Comparison of ENCODE assay signal across 9 cellular contexts in the genomic region with DNA sequence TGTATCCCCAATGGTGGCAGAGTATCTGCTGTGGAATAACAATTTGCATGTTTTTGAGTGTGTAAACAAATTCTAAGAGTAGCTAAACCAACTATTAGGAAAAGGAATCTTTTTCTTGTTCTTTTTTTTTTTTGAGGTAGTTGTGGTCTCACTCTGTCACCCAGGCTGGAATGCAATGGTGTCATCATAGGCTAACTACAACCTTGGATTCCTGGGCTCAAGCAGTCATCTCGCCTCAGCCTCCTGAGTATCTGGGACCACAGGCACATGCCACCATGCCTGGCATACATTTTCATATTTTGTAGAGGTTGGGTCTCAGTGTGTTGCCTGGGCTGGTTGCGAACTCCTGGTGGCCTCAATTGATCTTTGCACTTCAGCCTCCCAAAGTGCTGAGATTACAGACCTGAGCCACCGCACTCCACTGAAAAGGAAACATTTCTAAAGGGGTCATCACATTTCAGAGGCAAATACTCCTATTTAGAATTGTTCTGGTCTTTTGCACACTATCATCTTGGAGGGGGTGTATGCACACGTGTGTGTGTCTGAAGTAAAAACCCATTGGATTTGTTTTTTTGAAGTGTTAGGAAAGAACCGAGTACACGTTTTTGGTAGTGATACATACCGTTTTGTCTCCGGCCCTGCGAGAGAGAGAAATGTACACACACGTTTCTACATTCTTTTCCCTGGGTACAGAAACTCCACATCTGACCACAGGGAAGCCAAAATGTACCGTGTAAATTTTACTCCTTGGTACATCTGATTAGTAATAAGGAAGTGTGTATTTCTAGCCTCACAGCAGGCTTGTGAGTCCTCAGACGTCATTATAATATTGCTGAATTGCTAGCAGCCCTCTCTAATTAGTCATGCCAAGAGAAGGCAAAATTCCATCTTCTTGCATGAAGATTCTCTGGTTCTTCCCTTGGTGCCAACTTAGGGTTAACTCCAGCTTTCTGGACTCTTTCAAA.
DNase-seq lines count a peak whose midpoint lies in the region; ATAC-seq and TF ChIP-seq lines count a peak whose summit lies in the region.
"Had no signal": no experiment of that assay in that cellular context is flagged by ENCODE, and none has a peak within 500 bp of the region (broad histone marks: within the 10 kb centered on the region; RNA-seq: fewer than 3 reads in every experiment).

No MANE protein-coding gene starts in this region.

- no peak for TF ChIP-seq CTCF in HEK293 (tag by site-specific recombination; IDR thresholded peaks at IDR 0.05)
- TF ChIP-seq CTCF in fibroblast of villous mesenchyme (IDR thresholded peaks at IDR 0.05; ENCODE audit: insufficient read depth, low read depth, low read length): no peak
- TF ChIP-seq CTCF in CD8-positive, alpha-beta T cell (IDR thresholded peaks at IDR 0.05): no peak

- peak; percentile 51 for ATAC-seq in stimulated activated effector memory CD8-positive, alpha-beta T cell treated with anti-CD3 and anti-CD28 coated beads, Interleukin-12 subunit alpha, Interleukin-12 subunit beta, amount 100 ng/mL, for 72 hours
- ATAC-seq in HG03108 (IDR thresholded peaks at IDR 0.05; ENCODE audit: unreplicated experiment): no peak
- ATAC-seq in CD8-positive, alpha-beta T cell: no peak
- no peak for ATAC-seq in GM18520 (IDR thresholded peaks at IDR 0.05; ENCODE audit: unreplicated experiment)
- ATAC-seq: activated T-cell treated with anti-CD3 and anti-CD28 coated beads, Interleukin-2, amount 50 U/mL, for 4 hours had no signal

- POLR2A ChIA-PET in HEK293 (lab: Yijun Ruan, JAX): no interaction called here
- POLR2A ChIA-PET in CD8-positive, alpha-beta T cell (lab: Charles Lee): no interaction called here

- H3K4me1 ChIP-seq in HEK293 (ENCODE audit: control insufficient read depth, insufficient read depth, low read length): peaks cover 57% of the 10 kb centered on the region
- H3K4me1 ChIP-seq in CD8-positive, alpha-beta T cell (ENCODE audit: insufficient read depth, low read length): peaks cover 46% of the 10 kb centered on the region

- no peaks in the 10 kb centered on the region for H3K9me3 ChIP-seq in HEK293 (ENCODE audit: control insufficient read depth, insufficient read depth, low read depth, low read length)
- no peaks in the 10 kb centered on the region for H3K9me3 ChIP-seq in SK-N-MC (ENCODE audit: low read depth, low read length)
- H3K9me3 ChIP-seq in CD8-positive, alpha-beta T cell (ENCODE audit: low read length): no peaks in the 10 kb centered on the region

- peaks cover 19% of the 10 kb centered on the region for H3K36me3 Mint-ChIP-seq in stimulated activated effector memory CD8-positive, alpha-beta T cell treated with anti-CD3 and anti-CD28 coated beads, Interleukin-12 subunit alpha, Interleukin-12 subunit beta, amount 100 ng/mL, for 72 hours
- peaks cover 8% of the 10 kb centered on the region for H3K36me3 Mint-ChIP-seq in CD8-positive, alpha-beta T cell

- CTCF ChIA-PET in HEK293 (lab: Yijun Ruan, JAX): interaction anchor here (0.7 to 1.1 kb wide), 3 partner anchors 12 to 34 kb away, joined by 3 to 13 read pairs (median 3); no protein-coding TSS in a partner anchor
- CTCF ChIA-PET in CD8-positive, alpha-beta T cell (lab: Charles Lee): interaction anchor here (1.0 to 2.6 kb wide), 2 partner anchors 11 to 33 kb away, joined by 3 to 8 read pairs; no protein-coding TSS in a partner anchor

- peaks cover 77% of the 10 kb centered on the region for H3K4me1 Mint-ChIP-seq in stimulated activated effector memory CD8-positive, alpha-beta T cell treated with anti-CD3 and anti-CD28 coated beads, Interleukin-12 subunit alpha, Interleukin-12 subunit beta, amount 100 ng/mL, for 72 hours
- peaks cover 82% of the 10 kb centered on the region for H3K4me1 Mint-ChIP-seq in CD8-positive, alpha-beta T cell (ENCODE audit: low read depth)

- H3K27me3 ChIP-seq in CD8-positive, alpha-beta T cell (ENCODE audit: insufficient read depth, low read length): no peaks in the 10 kb centered on the region

- H3K27ac ChIP-seq in HEK293 (ENCODE audit: extremely low read depth, low read depth, low read length) (no peak overlapping the region), SK-N-MC (peak overlapping the region; percentile 44; the same call in 1 of the 2 replicates)
- H3K27ac ChIP-seq in CD8-positive, alpha-beta T cell (ENCODE audit: low read depth, low read length): no peak overlapping the region

- DNase-seq in SK-N-MC (ENCODE audit: low read depth, low spot score) (peak; percentile 77), fibroblast of villous mesenchyme (ENCODE audit: low read depth) (peak; percentile 86)
- DNase-seq in stimulated activated effector memory CD8-positive, alpha-beta T cell treated with anti-CD3 and anti-CD28 coated beads, Interleukin-12 subunit alpha, Interleukin-12 subunit beta, amount 100 ng/mL, for 72 hours (ENCODE audit: low spot score in 2 of 2): no peak
- DNase-seq in CD8-positive, alpha-beta T cell: no peak
- DNase-seq: activated T-cell treated with anti-CD3 and anti-CD28 coated beads, Interleukin-2, amount 50 U/mL, for 4 hours; NCI-H1694 had no signal

- H3K4me3 Mint-ChIP-seq in stimulated activated effector memory CD8-positive, alpha-beta T cell treated with anti-CD3 and anti-CD28 coated beads, Interleukin-12 subunit alpha, Interleukin-12 subunit beta, amount 100 ng/mL, for 72 hours: no peak overlapping the region
- H3K4me3 Mint-ChIP-seq in CD8-positive, alpha-beta T cell: no peak overlapping the region
- H3K4me3 Mint-ChIP-seq: activated T-cell treated with anti-CD3 and anti-CD28 coated beads, Interleukin-2, amount 50 U/mL, for 4 hours had no signal

- intact Hi-C loops in CD8-positive, alpha-beta T cell (cut with DNase I, micrococcal nuclease): no loop called here

- no peaks in the 10 kb centered on the region for H3K36me3 ChIP-seq in HEK293 (ENCODE audit: control insufficient read depth in 2 of 2, insufficient read depth in 1 of 2, low read length in 2 of 2)
- H3K36me3 ChIP-seq in SK-N-MC (ENCODE audit: insufficient read depth, low read length): peaks cover 5% of the 10 kb centered on the region
- no peaks in the 10 kb centered on the region for H3K36me3 ChIP-seq in CD8-positive, alpha-beta T cell (ENCODE audit: insufficient read depth, low read length)

- H3K4me3 ChIP-seq in HEK293 (ENCODE audit: low read depth, low read length) (no peak overlapping the region), SK-N-MC (peak overlapping the region; percentile 57), fibroblast of villous mesenchyme (ENCODE audit: low read depth, low read length) (no peak overlapping the region)
- H3K4me3 ChIP-seq in CD8-positive, alpha-beta T cell (ENCODE audit: low read depth, low read length): no peak overlapping the region

- no peak overlapping the region for H3K27ac Mint-ChIP-seq in stimulated activated effector memory CD8-positive, alpha-beta T cell treated with anti-CD3 and anti-CD28 coated beads, Interleukin-12 subunit alpha, Interleukin-12 subunit beta, amount 100 ng/mL, for 72 hours
- no peak overlapping the region for H3K27ac Mint-ChIP-seq in CD8-positive, alpha-beta T cell

- peak overlapping the region; percentile 3 for H3K9ac ChIP-seq in SK-N-MC (ENCODE audit: insufficient read length)

- H3K9me3 Mint-ChIP-seq in stimulated activated effector memory CD8-positive, alpha-beta T cell treated with anti-CD3 and anti-CD28 coated beads, Interleukin-12 subunit alpha, Interleukin-12 subunit beta, amount 100 ng/mL, for 72 hours: no peaks in the 10 kb centered on the region
- H3K9me3 Mint-ChIP-seq in CD8-positive, alpha-beta T cell: no peaks in the 10 kb centered on the region
- H3K9me3 Mint-ChIP-seq: activated T-cell treated with anti-CD3 and anti-CD28 coated beads, Interleukin-2, amount 50 U/mL, for 4 hours had no signal

- no peaks in the 10 kb centered on the region for H3K27me3 Mint-ChIP-seq in CD8-positive, alpha-beta T cell (ENCODE audit: low read depth)

TF ChIP-seq in HEK293, 187 proteins besides CTCF, POLR2A, EP300 and RAD21 (continues in another document):
- 0 out of 2 replicates have a peak, but pooled peaks have one; percentile 28 for TF ChIP-seq ZNF660 (tag by site-specific recombination; IDR thresholded peaks at IDR 0.05)
- 0 out of 2 replicates have a peak, but pooled peaks have one; percentile 43 for TF ChIP-seq ZEB2 (tag by site-specific recombination; IDR thresholded peaks at IDR 0.05)
- 0 out of 2 replicates have a peak, but pooled peaks have one; percentile 31 for TF ChIP-seq WT1 (tag by site-specific recombination; IDR thresholded peaks at IDR 0.05)
- TF ChIP-seq ZNF629 (tag by site-specific recombination; IDR thresholded peaks at IDR 0.05): peak; percentile 82
- no peak for TF ChIP-seq SP7 (tag by site-specific recombination; IDR thresholded peaks at IDR 0.05)
- peak; percentile 9; the same call in 1 of the 2 replicates for TF ChIP-seq ZBTB17 (tag by site-specific recombination; IDR thresholded peaks at IDR 0.05)
- TF ChIP-seq, protein P1, sequence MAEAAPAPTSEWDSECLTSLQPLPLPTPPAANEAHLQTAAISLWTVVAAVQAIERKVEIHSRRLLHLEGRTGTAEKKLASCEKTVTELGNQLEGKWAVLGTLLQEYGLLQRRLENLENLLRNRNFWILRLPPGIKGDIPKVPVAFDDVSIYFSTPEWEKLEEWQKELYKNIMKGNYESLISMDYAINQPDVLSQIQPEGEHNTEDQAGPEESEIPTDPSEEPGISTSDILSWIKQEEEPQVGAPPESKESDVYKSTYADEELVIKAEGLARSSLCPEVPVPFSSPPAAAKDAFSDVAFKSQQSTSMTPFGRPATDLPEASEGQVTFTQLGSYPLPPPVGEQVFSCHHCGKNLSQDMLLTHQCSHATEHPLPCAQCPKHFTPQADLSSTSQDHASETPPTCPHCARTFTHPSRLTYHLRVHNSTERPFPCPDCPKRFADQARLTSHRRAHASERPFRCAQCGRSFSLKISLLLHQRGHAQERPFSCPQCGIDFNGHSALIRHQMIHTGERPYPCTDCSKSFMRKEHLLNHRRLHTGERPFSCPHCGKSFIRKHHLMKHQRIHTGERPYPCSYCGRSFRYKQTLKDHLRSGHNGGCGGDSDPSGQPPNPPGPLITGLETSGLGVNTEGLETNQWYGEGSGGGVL (tag by site-specific recombination; IDR thresholded peaks at IDR 0.05): no peak
- TF ChIP-seq, protein P2, sequence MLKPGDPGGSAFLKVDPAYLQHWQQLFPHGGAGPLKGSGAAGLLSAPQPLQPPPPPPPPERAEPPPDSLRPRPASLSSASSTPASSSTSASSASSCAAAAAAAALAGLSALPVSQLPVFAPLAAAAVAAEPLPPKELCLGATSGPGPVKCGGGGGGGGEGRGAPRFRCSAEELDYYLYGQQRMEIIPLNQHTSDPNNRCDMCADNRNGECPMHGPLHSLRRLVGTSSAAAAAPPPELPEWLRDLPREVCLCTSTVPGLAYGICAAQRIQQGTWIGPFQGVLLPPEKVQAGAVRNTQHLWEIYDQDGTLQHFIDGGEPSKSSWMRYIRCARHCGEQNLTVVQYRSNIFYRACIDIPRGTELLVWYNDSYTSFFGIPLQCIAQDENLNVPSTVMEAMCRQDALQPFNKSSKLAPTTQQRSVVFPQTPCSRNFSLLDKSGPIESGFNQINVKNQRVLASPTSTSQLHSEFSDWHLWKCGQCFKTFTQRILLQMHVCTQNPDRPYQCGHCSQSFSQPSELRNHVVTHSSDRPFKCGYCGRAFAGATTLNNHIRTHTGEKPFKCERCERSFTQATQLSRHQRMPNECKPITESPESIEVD (tag by site-specific recombination; IDR thresholded peaks at IDR 0.05): peak; percentile 74
- no peak for TF ChIP-seq ZNF624 (tag by site-specific recombination; IDR thresholded peaks at IDR 0.05)

Comparison
In these comparisons a context has a peak if more than half of its experiments do, and no peak if none do; other contexts are left out.
1. DNase-seq: peak in SK-N-MC (single experiment) and fibroblast of villous mesenchyme (single experiment); none in stimulated activated effector memory CD8-positive, alpha-beta T cell treated with anti-CD3 and anti-CD28 coated beads, Interleukin-12 subunit alpha, Interleukin-12 subunit beta, amount 100 ng/mL, for 72 hours (0 of 2) and CD8-positive, alpha-beta T cell (0 of 7).